ENCODE assay signal across 28 cellular contexts in the genomic region with DNA sequence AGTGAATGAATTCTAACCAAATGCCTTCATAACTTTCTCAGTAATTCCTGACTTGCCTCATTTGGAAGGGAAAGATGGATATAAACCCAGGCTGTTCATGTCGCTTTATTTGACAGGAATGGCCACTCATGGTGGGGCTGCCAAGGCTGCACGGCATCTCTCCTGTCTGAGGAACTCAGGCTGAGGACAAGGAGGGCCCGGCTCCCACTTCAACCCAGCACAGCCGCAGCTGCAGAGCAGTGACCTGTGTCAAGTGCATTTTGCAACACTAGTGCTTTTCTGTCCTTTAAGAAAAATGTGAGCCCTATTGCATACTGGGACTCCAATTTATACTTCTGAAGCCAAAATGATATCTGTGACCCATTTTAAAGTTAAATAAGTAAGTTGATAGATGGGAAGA. TPM values are rescaled to one million over a fixed set of nuclear protein-coding genes. Genes with fewer than 3 reads are reported as not detected.
"Had no signal": no experiment of that assay in that cellular context is flagged by ENCODE, and none has a peak within 500 bp of the region (broad histone marks: within the 10 kb centered on the region; RNA-seq: fewer than 3 reads in every experiment).

No MANE protein-coding gene starts in this region.

- H3K9ac ChIP-seq: neural progenitor cell, parathyroid adenoma had no signal

- H3K4me3 ChIP-seq: neural progenitor cell, ovary, psoas muscle, right lobe of liver, sigmoid colon, stomach, suprapubic skin, testis, tibial nerve, upper lobe of left lung, uterus had no signal

- H3K9me3 ChIP-seq: ovary, psoas muscle, right lobe of liver, sigmoid colon, stomach, suprapubic skin, testis, tibial nerve, upper lobe of left lung, uterus had no signal

- H3K4me2 ChIP-seq: neural progenitor cell had no signal

- DNase-seq: naive thymus-derived CD4-positive, alpha-beta T cell; natural killer cell; occipital lobe; ovary; psoas muscle; right cardiac atrium; right lobe of liver; sigmoid colon; small intestine; stimulated activated CD4-positive, alpha-beta T cell treated with anti-CD3 and anti-CD28 coated beads, Interleukin-15, amount 100 ng/mL, for 24 hours; stimulated activated CD4-positive, alpha-beta T cell treated with anti-CD3 and anti-CD28 coated beads, Interleukin-2, amount 100 ng/mL, for 24 hours; stimulated activated CD4-positive, alpha-beta T cell treated with anti-CD3 and anti-CD28 coated beads, Interleukin-2, amount 100 ng/mL, for 48 hours; stimulated activated CD4-positive, alpha-beta T cell treated with anti-CD3 and anti-CD28 coated beads, Interleukin-4, amount 100 ng/mL, for 24 hours; stimulated activated naive B cell treated with anti-CD40 and anti-IgM and Interleukin-4, amounts not matched to agents 10 μg/mL and 1 μg/mL and 100 μg/mL, for 72 hours; stimulated activated naive CD4-positive, alpha-beta T cell treated with Interleukin-2 at 50 U/mL for 16 hours; stomach; testis; trophoblast cell; uterus had no signal

- H2AFZ ChIP-seq: neural progenitor cell, parathyroid adenoma had no signal

- H3K36me3 ChIP-seq: neural progenitor cell, ovary, right lobe of liver, sigmoid colon, stomach, suprapubic skin, tibial nerve, upper lobe of left lung, uterus had no signal

- H3K27me3 ChIP-seq: neural progenitor cell, ovary, right lobe of liver, sigmoid colon, stomach, suprapubic skin, testis, tibial nerve, upper lobe of left lung, uterus had no signal

- H3K4me1 ChIP-seq: neural progenitor cell had no signal

- H3K27ac ChIP-seq: neural progenitor cell, ovary, parathyroid adenoma, psoas muscle, right lobe of liver, sigmoid colon, suprapubic skin, testis, tibial nerve, upper lobe of left lung, uterus had no signal

- ATAC-seq: naive thymus-derived CD4-positive, alpha-beta T cell; natural killer cell; psoas muscle; right cardiac atrium; right lobe of liver; stimulated activated effector memory CD8-positive, alpha-beta T cell treated with anti-CD3 and anti-CD28 coated beads, Interleukin-12 subunit alpha, Interleukin-12 subunit beta, amount 100 ng/mL, for 72 hours; stimulated activated naive B cell treated with anti-CD40 and anti-IgM and Interleukin-4, amounts not matched to agents 10 μg/mL and 1 μg/mL and 100 μg/mL, for 72 hours had no signal

- H3K79me2 ChIP-seq: parathyroid adenoma had no signal

- FAIRE-seq: small intestine had no signal

RNA-seq across cellular contexts. Expression of a gene that starts 45.8 kb away (rescaled TPM):
- total RNA-seq: naive thymus-derived CD4-positive, alpha-beta T cell; natural killer cell; osteoblast; renal cortical epithelial cell; skeletal muscle tissue; upper lobe of left lung had no signal
- polyA plus RNA-seq: naive thymus-derived CD4-positive, alpha-beta T cell; ovary had no signal
